In genomic region chr21:44510109-44510507, GRCh38 we compare ENCODE assay signal across 24 cellular contexts. TPM values are rescaled to one million over a fixed set of nuclear protein-coding genes. Genes with fewer than 3 reads are reported as not detected.
A peak's percentile ranks its signal among the peaks of the same experiment; 100 is the strongest.
DNase-seq lines count a peak whose midpoint lies in the region; ATAC-seq and TF ChIP-seq lines count a peak whose summit lies in the region.
"Had no signal": no experiment of that assay in that cellular context is flagged by ENCODE, and none has a peak within 500 bp of the region (broad histone marks: within the 10 kb centered on the region; RNA-seq: fewer than 3 reads in every experiment).

No MANE protein-coding gene starts in this region.

- H3K27ac ChIP-seq in mammary epithelial cell (ENCODE audit: insufficient read depth, low read depth, low read length) (no peak overlapping the region), parathyroid adenoma (no peak overlapping the region)
- H3K27ac ChIP-seq: dorsolateral prefrontal cortex, epithelial cell of prostate, KMS-11, thoracic aorta, vagina had no signal

- no peaks in the 10 kb centered on the region for H3K9me3 Mint-ChIP-seq in MCF 10A (ENCODE audit: unreplicated experiment)
- H3K9me3 Mint-ChIP-seq in chondrocyte (ENCODE audit: low read depth) = no peaks in the 10 kb centered on the region
- H3K9me3 Mint-ChIP-seq: activated CD4-positive, alpha-beta memory T cell treated with anti-CD3 and anti-CD28 coated beads for 36 hours; activated naive CD8-positive, alpha-beta T cell treated with anti-CD3 and anti-CD28 coated beads, Interleukin-2, amount 10 ng/mL, durations not matched to agents 7 days and 5 days; central memory CD8-positive, alpha-beta T cell; naive B cell; stimulated activated memory B cell treated with anti-CD40 and anti-IgM and Interleukin-4, amounts not matched to agents 10 μg/mL and 1 μg/mL and 100 μg/mL, for 72 hours had no signal

- 18% methylated on average over 6 of the region's 18 CpGs for WGBS in mammary epithelial cell (ENCODE audit: low coverage, missing lambda C conversion rate)

- H3K27ac Mint-ChIP-seq in MCF 10A (ENCODE audit: low read depth, unreplicated experiment) = no peak overlapping the region
- no peak overlapping the region for H3K27ac Mint-ChIP-seq in chondrocyte (ENCODE audit: unreplicated experiment)
- H3K27ac Mint-ChIP-seq: activated CD4-positive, alpha-beta memory T cell treated with anti-CD3 and anti-CD28 coated beads for 36 hours; activated naive CD8-positive, alpha-beta T cell treated with anti-CD3 and anti-CD28 coated beads, Interleukin-2, amount 10 ng/mL, durations not matched to agents 7 days and 5 days; HFFc6; stimulated activated memory B cell treated with anti-CD40 and anti-IgM and Interleukin-4, amounts not matched to agents 10 μg/mL and 1 μg/mL and 100 μg/mL, for 72 hours had no signal

- dilution Hi-C loops in mammary epithelial cell (cut with HindIII; ENCODE audit: low sequenced_read_pairs) = loop anchor here (5.0 kb wide), 1 partner anchor 227 kb away; no protein-coding TSS in a partner anchor

- intact Hi-C loops in mammary epithelial cell (cut with micrococcal nuclease) (loop anchor here (1.0 to 5.0 kb wide), 3 partner anchors 232 to 417 kb away; no protein-coding TSS in a partner anchor), MCF 10A (cut with micrococcal nuclease) (loop anchor here (1.0 to 5.0 kb wide), 3 partner anchors 232 to 417 kb away; no protein-coding TSS in a partner anchor)

- peak overlapping the region; percentile 50 for H2AFZ ChIP-seq in mammary epithelial cell (ENCODE audit: low read depth, low read length)
- H2AFZ ChIP-seq in Loucy (ENCODE audit: low read length) = no peak overlapping the region
- H2AFZ ChIP-seq in parathyroid adenoma = no peak overlapping the region

- peaks cover 23% of the 10 kb centered on the region for H3K27me3 Mint-ChIP-seq in MCF 10A (ENCODE audit: insufficient read depth, unreplicated experiment)
- peaks cover 6% of the 10 kb centered on the region for H3K27me3 Mint-ChIP-seq in chondrocyte (ENCODE audit: low read depth)
- H3K27me3 Mint-ChIP-seq: activated CD4-positive, alpha-beta memory T cell treated with anti-CD3 and anti-CD28 coated beads for 36 hours; central memory CD8-positive, alpha-beta T cell had no signal

- H3K9me3 ChIP-seq in mammary epithelial cell (replicated peaks; ENCODE audit: insufficient read depth, low read length) = no peaks in the 10 kb centered on the region
- no peaks in the 10 kb centered on the region for H3K9me3 ChIP-seq in Loucy (ENCODE audit: insufficient read depth, low read depth, low read length)
- no peaks in the 10 kb centered on the region for H3K9me3 ChIP-seq in parathyroid adenoma (ENCODE audit: control insufficient read depth, low read length)
- H3K9me3 ChIP-seq: spleen, thoracic aorta, vagina had no signal

- no peaks in the 10 kb centered on the region for H3K36me3 Mint-ChIP-seq in MCF 10A (ENCODE audit: insufficient read depth, unreplicated experiment)
- H3K36me3 Mint-ChIP-seq in chondrocyte (ENCODE audit: low read depth) = no peaks in the 10 kb centered on the region
- H3K36me3 Mint-ChIP-seq: activated CD4-positive, alpha-beta memory T cell treated with anti-CD3 and anti-CD28 coated beads for 36 hours; activated naive CD8-positive, alpha-beta T cell treated with anti-CD3 and anti-CD28 coated beads, Interleukin-2, amount 10 ng/mL, durations not matched to agents 7 days and 5 days; naive B cell; stimulated activated memory B cell treated with anti-CD40 and anti-IgM and Interleukin-4, amounts not matched to agents 10 μg/mL and 1 μg/mL and 100 μg/mL, for 72 hours had no signal

- CTCF ChIA-PET in mammary epithelial cell (lab: Charles Lee; ENCODE audit: low non-redundant PET) = interaction anchor here (0.8 to 1.3 kb wide), 4 partner anchors 231 to 366 kb away, joined by 3 to 13 read pairs (median 5); no protein-coding TSS in a partner anchor
- CTCF ChIA-PET in MCF 10A (lab: Yijun Ruan, JAX) = interaction anchor here (0.5 to 4.4 kb wide), 30 partner anchors 9 to 491 kb away, joined by 3 to 60 read pairs (median 4); partner anchors contain the start of gene KRTAP12-2

- peaks cover 2% of the 10 kb centered on the region for H3K27me3 ChIP-seq in mammary epithelial cell (ENCODE audit: insufficient read depth, low read length)
- no peaks in the 10 kb centered on the region for H3K27me3 ChIP-seq in Loucy (ENCODE audit: insufficient read depth, low read length, poor library complexity, severe bottlenecking)
- H3K27me3 ChIP-seq in parathyroid adenoma (ENCODE audit: control insufficient read depth, insufficient read depth, low read length) = no peaks in the 10 kb centered on the region
- H3K27me3 ChIP-seq: vagina had no signal

- in situ Hi-C loops in mammary epithelial cell (cut with MboI; ENCODE audit: low sequenced_read_pairs in 2 of 2) = no loop called here
- in situ Hi-C loops in ACHN (cut with HindIII; ENCODE audit: low pct_ligation_motif_present, low pct_unique_long_range_greater_than_20kb, low sequenced_read_pairs) = no loop called here

- TF ChIP-seq CTCF in mammary epithelial cell (conservative IDR thresholded peaks at IDR 0.05 in 1 of 2, IDR thresholded peaks at IDR 0.05 in 1 of 2; ENCODE audit: extremely low read depth in 1 of 2, insufficient read depth in 1 of 2, low read depth in 1 of 2, low read length in 2 of 2) = no peak
- no peak for TF ChIP-seq CTCF in MCF 10A (IDR thresholded peaks at IDR 0.05; ENCODE audit: unreplicated experiment)
- TF ChIP-seq CTCF in Loucy (conservative IDR thresholded peaks at IDR 0.05; ENCODE audit: low read length) = no peak
- TF ChIP-seq CTCF in chondrocyte (IDR thresholded peaks at IDR 0.05) = no peak
- no peak for TF ChIP-seq CTCF in parathyroid adenoma (IDR thresholded peaks at IDR 0.05)

- H3K36me3 ChIP-seq in mammary epithelial cell (ENCODE audit: insufficient read depth, low read length) (no peaks in the 10 kb centered on the region), Loucy (ENCODE audit: insufficient read depth, low read length) (no peaks in the 10 kb centered on the region), parathyroid adenoma (ENCODE audit: control insufficient read depth, insufficient read depth, low read length) (no peaks in the 10 kb centered on the region)
- H3K36me3 ChIP-seq: spleen, thoracic aorta, vagina had no signal

- POLR2A ChIA-PET in MCF 10A (lab: Yijun Ruan, JAX) = interaction anchor here (0.6 kb wide), 1 partner anchor 236 kb away, joined by 3 read pairs; no protein-coding TSS in a partner anchor

- no peak for DNase-seq in mammary epithelial cell
- no peak for DNase-seq in MCF 10A (ENCODE audit: unreplicated experiment)
- peak; percentile 80 for DNase-seq in chondrocyte (ENCODE audit: low spot score)
- DNase-seq in ACHN = no peak
- DNase-seq: HFFc6 had no signal

- no peaks in the 10 kb centered on the region for H4K20me1 ChIP-seq in mammary epithelial cell (ENCODE audit: insufficient read depth, low read length)
- H4K20me1 ChIP-seq in Loucy (ENCODE audit: insufficient read depth, low read length, poor library complexity, severe bottlenecking) = no peaks in the 10 kb centered on the region

- H3K4me1 Mint-ChIP-seq in MCF 10A (ENCODE audit: insufficient read depth, unreplicated experiment) (peaks cover 6% of the 10 kb centered on the region), chondrocyte (ENCODE audit: low read depth) (peaks cover 7% of the 10 kb centered on the region)
- H3K4me1 Mint-ChIP-seq: activated naive CD8-positive, alpha-beta T cell treated with anti-CD3 and anti-CD28 coated beads, Interleukin-2, amount 10 ng/mL, durations not matched to agents 7 days and 5 days; central memory CD8-positive, alpha-beta T cell had no signal

- H3K4me2 ChIP-seq in mammary epithelial cell (ENCODE audit: insufficient read depth, low read depth, low read length) = peak overlapping the region; percentile 85
- peak overlapping the region; percentile 4 for H3K4me2 ChIP-seq in Loucy (ENCODE audit: low read depth, low read length, poor library complexity, severe bottlenecking)
- peak overlapping the region; percentile 68 for H3K4me2 ChIP-seq in parathyroid adenoma (ENCODE audit: low read length)
- H3K4me2 ChIP-seq: KMS-11 had no signal

- no peaks in the 10 kb centered on the region for H3F3A ChIP-seq in Loucy (ENCODE audit: low read depth)

- H3K4me3 Mint-ChIP-seq in MCF 10A (ENCODE audit: unreplicated experiment) (no peak overlapping the region), chondrocyte (ENCODE audit: unreplicated experiment) (no peak overlapping the region)
- H3K4me3 Mint-ChIP-seq: activated CD4-positive, alpha-beta memory T cell treated with anti-CD3 and anti-CD28 coated beads for 36 hours; activated naive CD8-positive, alpha-beta T cell treated with anti-CD3 and anti-CD28 coated beads, Interleukin-2, amount 10 ng/mL, durations not matched to agents 7 days and 5 days; HFFc6; stimulated activated memory B cell treated with anti-CD40 and anti-IgM and Interleukin-4, amounts not matched to agents 10 μg/mL and 1 μg/mL and 100 μg/mL, for 72 hours had no signal

- H3K9me2 ChIP-seq in Loucy (replicated peaks; ENCODE audit: low read depth, low read length) = no peaks in the 10 kb centered on the region

- ATAC-seq in HG02678 (IDR thresholded peaks at IDR 0.05; ENCODE audit: unreplicated experiment) (no peak), GM18511 (IDR thresholded peaks at IDR 0.05; ENCODE audit: unreplicated experiment) (no peak)

- H3K4me1 ChIP-seq in mammary epithelial cell (ENCODE audit: insufficient read depth, low read length) (peaks cover 10% of the 10 kb centered on the region), Loucy (ENCODE audit: insufficient read depth, low read length, poor library complexity, severe bottlenecking) (no peaks in the 10 kb centered on the region), parathyroid adenoma (no peaks in the 10 kb centered on the region)

- BruUV-seq in mammary epithelial cell (replicated peaks; lab: Mats Ljungman, UMichigan) (no TSS peak), MCF 10A (replicated peaks; lab: Mats Ljungman, UMichigan) (no TSS peak)

- H3K79me2 ChIP-seq in mammary epithelial cell (ENCODE audit: insufficient read depth, low read length) = no peaks in the 10 kb centered on the region
- H3K79me2 ChIP-seq in Loucy (ENCODE audit: insufficient read depth, low read length) = no peaks in the 10 kb centered on the region
- H3K79me2 ChIP-seq in parathyroid adenoma = no peaks in the 10 kb centered on the region

- H3K9ac ChIP-seq in mammary epithelial cell (ENCODE audit: insufficient read depth, low read length) (no peak overlapping the region), Loucy (ENCODE audit: low read depth, low read length, poor library complexity, severe bottlenecking) (no peak overlapping the region), parathyroid adenoma (no peak overlapping the region)
- H3K9ac ChIP-seq: KMS-11 had no signal

- H3K4me3 ChIP-seq in mammary epithelial cell (replicated peaks in 1 of 3; ENCODE audit: insufficient read depth in 1 of 3, low read depth in 2 of 3, low read length in 3 of 3) (peak overlapping the region in 2 of 3 experiments; percentile 37 to 46), Loucy (ENCODE audit: low read length, poor library complexity, severe bottlenecking) (no peak overlapping the region), parathyroid adenoma (ENCODE audit: low read depth, low read length) (no peak overlapping the region)
- H3K4me3 ChIP-seq: dorsolateral prefrontal cortex, thoracic aorta had no signal

RNA-seq across cellular contexts. Expression of gene KRTAP10-1, which starts 29.9 kb away (rescaled TPM):
- not detected for total RNA-seq in mammary epithelial cell
- not detected for polyA plus RNA-seq in mammary epithelial cell
- not detected for polyA minus RNA-seq in mammary epithelial cell
- total RNA-seq in MCF 10A (2022) = not detected in 2 replicates
- total RNA-seq in chondrocyte = not detected in 3 replicates
- total RNA-seq: activated CD4-positive, alpha-beta memory T cell treated with anti-CD3 and anti-CD28 coated beads for 36 hours; activated naive CD8-positive, alpha-beta T cell treated with anti-CD3 and anti-CD28 coated beads, Interleukin-2, amount 10 ng/mL, durations not matched to agents 7 days and 5 days; HFFc6; HT-29; mesenteric fat pad; osteoblast; renal cortical epithelial cell; spleen; thoracic aorta; vagina had no signal
- polyA plus RNA-seq: spleen had no signal

RNA-seq across cellular contexts. Expression of gene KRTAP10-2, which starts 41.2 kb away (rescaled TPM):
- total RNA-seq in mammary epithelial cell (not detected), MCF 10A (2022) (not detected in 2 replicates), chondrocyte (not detected in 3 replicates)
- not detected for polyA plus RNA-seq in mammary epithelial cell
- not detected for polyA minus RNA-seq in mammary epithelial cell
- total RNA-seq: activated CD4-positive, alpha-beta memory T cell treated with anti-CD3 and anti-CD28 coated beads for 36 hours; activated naive CD8-positive, alpha-beta T cell treated with anti-CD3 and anti-CD28 coated beads, Interleukin-2, amount 10 ng/mL, durations not matched to agents 7 days and 5 days; HFFc6; HT-29; mesenteric fat pad; osteoblast; renal cortical epithelial cell; spleen; thoracic aorta; vagina had no signal
- polyA plus RNA-seq: spleen had no signal

RNA-seq across cellular contexts. Expression of gene KRTAP10-3, which starts 48.5 kb away (rescaled TPM):
- total RNA-seq in mammary epithelial cell = not detected
- polyA plus RNA-seq in mammary epithelial cell = not detected
- polyA minus RNA-seq in mammary epithelial cell = not detected
- not detected in 2 replicates for total RNA-seq in MCF 10A (2022)
- total RNA-seq in chondrocyte = not detected in 3 replicates
- total RNA-seq: activated CD4-positive, alpha-beta memory T cell treated with anti-CD3 and anti-CD28 coated beads for 36 hours; activated naive CD8-positive, alpha-beta T cell treated with anti-CD3 and anti-CD28 coated beads, Interleukin-2, amount 10 ng/mL, durations not matched to agents 7 days and 5 days; HFFc6; HT-29; mesenteric fat pad; osteoblast; renal cortical epithelial cell; spleen; thoracic aorta; vagina had no signal
- polyA plus RNA-seq: spleen had no signal

RNA-seq across cellular contexts. Expression of gene LRRC3, which starts 54.8 kb away (rescaled TPM):
- total RNA-seq in mammary epithelial cell = 1 to 10 TPM; 2.3 to 3.5 TPM
- polyA plus RNA-seq in mammary epithelial cell = 2.7 TPM
- polyA minus RNA-seq in mammary epithelial cell = 6.5 TPM
- not detected in 2 replicates for total RNA-seq in MCF 10A (2022)
- 3.3 to 8.0 TPM (median 7.4 TPM) in 3 replicates for total RNA-seq in chondrocyte
- total RNA-seq: HFFc6 had no signal

Comparison
In these comparisons a context has a peak if more than half of its experiments do, and no peak if none do; other contexts are left out.
1. H3K4me2 ChIP-seq: peak in every context shown above with its lines; median percentile 85 in mammary epithelial cell; 68 in parathyroid adenoma; 4 in Loucy.
2. H3K4me3 ChIP-seq: peak in mammary epithelial cell (2 of 3); none in Loucy (single experiment) and parathyroid adenoma (single experiment).